ENCODE assay signal across 9 cellular contexts in the genomic region with DNA sequence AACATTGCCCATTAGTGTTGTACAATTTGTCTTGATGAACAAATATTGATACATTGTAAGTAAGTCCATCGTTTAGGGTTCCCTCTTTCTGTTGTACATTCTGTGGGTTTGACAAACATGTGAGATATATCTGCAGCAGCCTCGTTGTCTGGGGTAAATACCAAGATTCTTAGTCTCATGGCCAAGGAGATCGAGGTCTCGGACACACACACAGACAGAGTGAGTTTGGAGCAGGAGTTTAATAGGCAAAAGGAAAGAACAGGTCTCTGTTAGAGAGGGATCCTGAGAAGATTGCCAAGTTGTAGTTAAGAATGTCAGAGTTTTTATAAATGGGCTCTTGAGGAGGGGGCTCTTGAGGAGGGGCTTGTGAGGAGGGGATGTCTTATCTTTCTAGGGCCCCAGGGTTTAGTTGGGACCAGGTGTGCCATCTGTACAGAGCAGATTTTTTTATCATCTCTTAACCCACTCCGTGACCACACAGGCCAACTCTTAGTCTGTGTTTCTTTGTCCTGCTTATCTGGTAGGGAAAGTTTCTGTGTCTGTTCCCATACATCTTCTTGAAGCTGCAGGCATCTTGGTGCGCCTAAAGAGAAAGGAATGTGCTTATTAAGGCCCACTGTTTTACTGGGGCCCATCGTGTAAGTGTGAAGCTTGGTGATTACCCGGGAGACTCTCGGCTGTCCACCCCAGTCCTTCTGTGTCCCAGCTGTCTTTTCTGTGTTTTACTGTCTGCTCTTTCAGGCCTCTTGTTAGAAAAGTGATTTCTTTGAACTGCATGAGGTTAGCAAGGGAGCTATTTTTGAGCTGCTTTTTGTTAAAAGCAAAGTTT. TPM values are rescaled to one million over a fixed set of nuclear protein-coding genes. Genes with fewer than 3 reads are reported as not detected.
DNase-seq lines count a peak whose midpoint lies in the region; ATAC-seq and TF ChIP-seq lines count a peak whose summit lies in the region.
"Had no signal": no experiment of that assay in that cellular context is flagged by ENCODE, and none has a peak within 500 bp of the region (broad histone marks: within the 10 kb centered on the region; RNA-seq: fewer than 3 reads in every experiment).

No MANE protein-coding gene starts in this region.

- POLR2A ChIA-PET in HEK293 (lab: Yijun Ruan, JAX) = interaction anchor here (0.9 to 1.4 kb wide), 3 partner anchors 19 to 96 kb away, joined by 3 to 5 read pairs (median 3); no protein-coding TSS in a partner anchor

- H3K4me3 Mint-ChIP-seq in activated naive CD8-positive, alpha-beta T cell treated with anti-CD3 and anti-CD28 coated beads, Interleukin-2, amount 50 U/mL, for 24 hours = peak overlapping the region; percentile 96

- H3K4me3 ChIP-seq in HEK293 (ENCODE audit: low read depth, low read length) (peak overlapping the region; percentile 76), transverse colon (peak overlapping the region in 3 of 4 donors; percentile 57 to 83 (median 76))

- DNase-seq in A172 (ENCODE audit: low spot score) (peak; percentile 13), kidney glomerular epithelial cell (lab: John Stamatoyannopoulos, UW) (peak; percentile 12), transverse colon (no peak), NCI-H1092 (lab: John Stamatoyannopoulos, UW) (no peak)
- no peak for DNase-seq in activated naive CD8-positive, alpha-beta T cell treated with anti-CD3 and anti-CD28 coated beads, Interleukin-2, amount 50 U/mL, for 24 hours
- DNase-seq in stimulated activated CD8-positive, alpha-beta memory T cell treated with anti-CD3 and anti-CD28 coated beads, Interleukin-4, amount 100 ng/mL, for 48 hours = no peak

- no peak for ATAC-seq in activated naive CD8-positive, alpha-beta T cell treated with anti-CD3 and anti-CD28 coated beads, Interleukin-2, amount 50 U/mL, for 24 hours
- no peak for ATAC-seq in HG03095 (IDR thresholded peaks at IDR 0.05; ENCODE audit: unreplicated experiment)

- WGBS in transverse colon (ENCODE audit: low coverage in 1 of 2), 2 donors = 59 to 70% methylated on average over 4 to 9 of the region's 9 CpGs

- peaks cover 25% of the 10 kb centered on the region for H3K9me3 Mint-ChIP-seq in activated naive CD8-positive, alpha-beta T cell treated with anti-CD3 and anti-CD28 coated beads, Interleukin-2, amount 50 U/mL, for 24 hours

- no peaks in the 10 kb centered on the region for H3K27me3 ChIP-seq in transverse colon

- H3K27me3 Mint-ChIP-seq in activated naive CD8-positive, alpha-beta T cell treated with anti-CD3 and anti-CD28 coated beads, Interleukin-2, amount 50 U/mL, for 24 hours = peaks cover 3% of the 10 kb centered on the region

- peak overlapping the region; percentile 98 for H3K27ac Mint-ChIP-seq in activated naive CD8-positive, alpha-beta T cell treated with anti-CD3 and anti-CD28 coated beads, Interleukin-2, amount 50 U/mL, for 24 hours

- no peak for TF ChIP-seq POLR2A in transverse colon (IDR thresholded peaks at IDR 0.05)

- CTCF ChIA-PET in HEK293 (lab: Yijun Ruan, JAX) = interaction anchor here (0.7 to 2.8 kb wide), 4 partner anchors 12 to 125 kb away, joined by 5 to 15 read pairs (median 10); no protein-coding TSS in a partner anchor

- peak overlapping the region; percentile 80 for H3K27ac ChIP-seq in HEK293 (ENCODE audit: extremely low read depth, low read depth, low read length)
- peak overlapping the region; percentile 86 to 90 (median 88) for H3K27ac ChIP-seq in transverse colon

- H3K4me1 ChIP-seq in HEK293 (ENCODE audit: control insufficient read depth, insufficient read depth, low read length) = peaks cover 4% of the 10 kb centered on the region
- peaks cover 0 to 31% (median 8%) of the 10 kb centered on the region in 4 donors for H3K4me1 ChIP-seq in transverse colon

- H3K36me3 Mint-ChIP-seq in activated naive CD8-positive, alpha-beta T cell treated with anti-CD3 and anti-CD28 coated beads, Interleukin-2, amount 50 U/mL, for 24 hours (ENCODE audit: low read depth) = peaks cover 60% of the 10 kb centered on the region

- intact Hi-C loops in transverse colon (cut with DNase I; ENCODE audit: low total_unique reads) = no loop called here

- H3K9me3 ChIP-seq in HEK293 (ENCODE audit: control insufficient read depth, insufficient read depth, low read depth, low read length) (no peaks in the 10 kb centered on the region), transverse colon (no peaks in the 10 kb centered on the region)

- no peak for TF ChIP-seq EP300 in transverse colon (IDR thresholded peaks at IDR 0.05; ENCODE audit: low read depth)

- TF ChIP-seq CTCF in HEK293 (tag by site-specific recombination; IDR thresholded peaks at IDR 0.05) (no peak), transverse colon (IDR thresholded peaks at IDR 0.05) (no peak)

- in situ Hi-C loops in transverse colon (cut with MboI; ENCODE audit: low pct_ligation_motif_present in 1 of 4, low pct_unique_long_range_greater_than_20kb in 1 of 4, low sequenced_read_pairs in 3 of 4) = no loop called here

- H3K4me1 Mint-ChIP-seq in activated naive CD8-positive, alpha-beta T cell treated with anti-CD3 and anti-CD28 coated beads, Interleukin-2, amount 50 U/mL, for 24 hours = peaks cover 75% of the 10 kb centered on the region

- no peaks in the 10 kb centered on the region for H3K36me3 ChIP-seq in HEK293 (ENCODE audit: control insufficient read depth in 2 of 2, insufficient read depth in 1 of 2, low read length in 2 of 2)
- H3K36me3 ChIP-seq in transverse colon = no peaks in the 10 kb centered on the region

TF ChIP-seq in HEK293, 187 proteins besides CTCF, POLR2A, EP300 and RAD21:
- no peak for TF ChIP-seq ZBTB21 (tag by site-specific recombination; IDR thresholded peaks at IDR 0.05)
- TF ChIP-seq ZNF239 (tag by site-specific recombination; IDR thresholded peaks at IDR 0.05) = no peak
- peak; percentile 96 for TF ChIP-seq ZNF335 (tag by site-specific recombination; conservative IDR thresholded peaks at IDR 0.05)

RNA-seq across cellular contexts. Expression of gene CLEC2D, which starts 22.5 kb away (rescaled TPM):
- total RNA-seq in A172 (2014; rRNA removed; shearing (Covaris generic)) = 0.62 and 0.69 TPM in 2 replicates
- total RNA-seq in transverse colon = 10 to 100 TPM in 2 of 4 donors, 1 to 10 TPM in 2; 5.4 to 23.3 (median 9.3) TPM

RNA-seq across cellular contexts. Expression of gene KLRB1, which starts 39.3 kb away (rescaled TPM):
- not detected in 2 replicates for total RNA-seq in A172 (2014; rRNA removed; shearing (Covaris generic))
- total RNA-seq in transverse colon = 1 to 10 TPM in 2 of 4 donors, not detected in 2; 1.2 to 5.2 TPM
- total RNA-seq: renal cortical epithelial cell had no signal

Comparison
In these comparisons a context has a peak if more than half of its experiments do, and no peak if none do; other contexts are left out.
1. DNase-seq: peak in A172 (single experiment) and kidney glomerular epithelial cell (single experiment); none in activated naive CD8-positive, alpha-beta T cell treated with anti-CD3 and anti-CD28 coated beads, Interleukin-2, amount 50 U/mL, for 24 hours (single experiment), transverse colon (single experiment), stimulated activated CD8-positive, alpha-beta memory T cell treated with anti-CD3 and anti-CD28 coated beads, Interleukin-4, amount 100 ng/mL, for 48 hours (single experiment) and NCI-H1092 (single experiment).